Comparison of ENCODE assay signal across 18 cellular contexts in the genomic region with DNA sequence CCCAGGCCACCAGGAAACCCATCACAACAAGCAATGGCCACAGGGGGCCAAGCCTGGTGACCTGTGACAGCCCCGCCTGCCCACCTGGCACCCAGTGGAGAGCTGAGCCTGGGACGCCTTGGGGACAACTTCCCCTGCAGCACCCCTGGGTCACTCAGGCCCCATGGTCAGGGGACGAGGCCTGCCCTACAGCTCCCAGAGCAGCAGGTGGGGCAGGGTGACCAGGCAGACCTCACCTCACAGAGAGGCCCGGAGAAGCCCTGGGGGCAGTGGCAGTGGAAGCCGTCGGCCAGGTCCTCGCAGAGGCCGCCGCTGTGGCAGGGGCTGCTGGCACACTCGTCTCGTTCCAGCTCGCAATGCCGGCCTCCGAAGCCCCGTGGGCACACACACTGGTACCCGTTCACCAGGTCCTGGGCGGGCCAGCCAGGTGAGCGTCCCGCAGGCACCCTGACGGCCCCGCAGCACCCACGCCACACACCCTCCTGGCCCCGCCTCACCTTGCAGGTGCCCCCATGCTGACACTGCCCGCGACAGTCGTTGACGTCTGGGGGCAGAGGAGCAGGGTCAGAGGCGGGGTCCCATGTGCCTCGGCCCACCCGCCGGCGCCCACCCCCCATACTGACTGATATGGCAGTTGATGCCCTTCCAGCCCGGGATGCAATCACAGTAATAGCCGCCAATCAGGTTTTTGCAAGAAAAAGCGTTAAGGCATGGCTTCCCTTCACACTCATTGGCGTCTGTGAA.
"Had no signal": no experiment of that assay in that cellular context is flagged by ENCODE, and none has a peak within 500 bp of the region (broad histone marks: within the 10 kb centered on the region; RNA-seq: fewer than 3 reads in every experiment).

No MANE protein-coding gene starts in this region.

- ATAC-seq: activated CD8-positive, alpha-beta T cell treated with anti-CD3 and anti-CD28 coated beads, Interleukin-2, amount 10 ng/mL, durations not matched to agents 7 days and 5 days; left colon; SK-N-SH treated with all-trans-retinoic acid at 6 μM for 48 hours had no signal

- H3K9me3 Mint-ChIP-seq: activated B cell treated with CpG ODN at 0.5 μM for 24 hours; activated T-cell treated with anti-CD3 and anti-CD28 coated beads, Interleukin-2, amount 50 U/mL, for 24 hours; mesothelial cell of epicardium; nephron had no signal

- H3K36me3 ChIP-seq: adrenal gland had no signal

- H3K4me3 Mint-ChIP-seq: activated B cell treated with CpG ODN at 0.5 μM for 24 hours; activated CD8-positive, alpha-beta T cell treated with anti-CD3 and anti-CD28 coated beads, Interleukin-2, amount 10 ng/mL, durations not matched to agents 7 days and 5 days; activated T-cell treated with anti-CD3 and anti-CD28 coated beads, Interleukin-2, amount 50 U/mL, for 24 hours; mesothelial cell of epicardium; nephron had no signal

- H3K4me1 Mint-ChIP-seq: activated B cell treated with CpG ODN at 0.5 μM for 24 hours, mesothelial cell of epicardium, nephron had no signal

- H3K27me3 Mint-ChIP-seq: activated T-cell treated with anti-CD3 and anti-CD28 coated beads, Interleukin-2, amount 50 U/mL, for 24 hours; progenitor cell of endocrine pancreas had no signal

- H3K9me3 ChIP-seq: adrenal gland, stomach, upper lobe of left lung had no signal

- H3K27ac Mint-ChIP-seq: activated B cell treated with CpG ODN at 0.5 μM for 24 hours; activated CD8-positive, alpha-beta T cell treated with anti-CD3 and anti-CD28 coated beads, Interleukin-2, amount 10 ng/mL, durations not matched to agents 7 days and 5 days; activated T-cell treated with anti-CD3 and anti-CD28 coated beads, Interleukin-2, amount 50 U/mL, for 24 hours; mesothelial cell of epicardium; nephron; progenitor cell of endocrine pancreas had no signal

- H3K4me1 ChIP-seq: adrenal gland, stomach had no signal

- H3K27me3 ChIP-seq: adrenal gland, stomach, upper lobe of left lung had no signal

- DNase-seq: activated B cell treated with CpG ODN at 0.5 μM for 24 hours; activated CD4-positive, alpha-beta T cell treated with anti-CD3 and anti-CD28 coated beads for 48 hours; activated CD8-positive, alpha-beta T cell treated with anti-CD3 and anti-CD28 coated beads, Interleukin-2, amount 10 ng/mL, durations not matched to agents 7 days and 5 days; activated naive CD4-positive, alpha-beta T cell treated with anti-CD3 and anti-CD28 coated beads, Interleukin-2, amount 50 U/mL, for 16 hours; activated T-cell treated with anti-CD3 and anti-CD28 coated beads, Interleukin-2, amount 50 U/mL, for 24 hours; adrenal gland; dermis blood vessel endothelial cell; effector memory CD4-positive, alpha-beta T cell; left colon; nucleus accumbens; stimulated activated CD4-positive, alpha-beta T cell treated with anti-CD3 and anti-CD28 coated beads, Interleukin-4, amount 100 ng/mL, for 1 hour; stomach; T-helper 9 cell had no signal

- H3K27ac ChIP-seq: adrenal gland, stomach, upper lobe of left lung had no signal

- H3K36me3 Mint-ChIP-seq: mesothelial cell of epicardium had no signal

- H3K4me3 ChIP-seq: adrenal gland, stomach, upper lobe of left lung had no signal
